27 cellular contexts compared by ENCODE assay signal in the genomic region with DNA sequence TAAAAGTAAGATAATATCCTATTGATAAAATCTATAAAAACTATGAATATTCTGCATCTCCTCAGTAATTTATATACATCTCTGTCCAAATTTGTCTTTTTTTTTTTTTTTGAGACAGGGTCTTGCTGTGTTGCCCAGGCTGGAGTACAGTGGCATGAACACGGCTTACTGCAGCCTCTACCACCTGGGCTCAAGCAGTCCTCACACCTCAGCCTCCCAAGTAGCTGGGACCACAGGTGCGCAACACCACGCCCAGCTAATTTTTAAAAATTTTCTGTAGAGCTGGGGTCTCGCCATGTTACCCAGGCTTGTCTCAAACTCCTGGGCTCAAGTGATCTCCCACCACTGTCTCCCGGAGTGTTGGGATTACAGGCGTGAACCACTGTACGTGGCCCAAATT.
"Had no signal": no experiment of that assay in that cellular context is flagged by ENCODE, and none has a peak within 500 bp of the region (broad histone marks: within the 10 kb centered on the region; RNA-seq: fewer than 3 reads in every experiment).

No MANE protein-coding gene starts in this region.

- H3K4me3 Mint-ChIP-seq: activated CD4-positive, alpha-beta memory T cell treated with anti-CD3 and anti-CD28 coated beads, Interleukin-2, amount 10 ng/mL, durations not matched to agents 7 days and 5 days; activated CD4-positive, alpha-beta T cell treated with anti-CD3 and anti-CD28 coated beads, Interleukin-2, amount 10 ng/mL, durations not matched to agents 7 days and 5 days; activated naive CD4-positive, alpha-beta T cell treated with anti-CD3 and anti-CD28 coated beads for 36 hours; activated naive CD4-positive, alpha-beta T cell treated with anti-CD3 and anti-CD28 coated beads, Interleukin-2, amount 50 U/mL, for 24 hours; activated naive CD8-positive, alpha-beta T cell treated with anti-CD3 and anti-CD28 coated beads for 36 hours; activated naive CD8-positive, alpha-beta T cell treated with anti-CD3 and anti-CD28 coated beads, Interleukin-2, amount 50 U/mL, for 24 hours; activated T-cell treated with anti-CD3 and anti-CD28 coated beads, Interleukin-2, amount 50 U/mL, for 24 hours; effector memory CD8-positive, alpha-beta T cell had no signal

- H3K27ac ChIP-seq: adrenal gland, body of pancreas had no signal

- ATAC-seq: activated naive CD8-positive, alpha-beta T cell treated with anti-CD3 and anti-CD28 coated beads, Interleukin-2, amount 50 U/mL, for 24 hours; body of pancreas; effector memory CD8-positive, alpha-beta T cell; esophagus mucosa had no signal

- H3K27me3 ChIP-seq: adrenal gland, body of pancreas had no signal

- H3K4me3 ChIP-seq: adrenal gland, body of pancreas had no signal

- H3K36me3 ChIP-seq: adrenal gland had no signal

- H3K9me3 Mint-ChIP-seq: activated CD4-positive, alpha-beta memory T cell treated with anti-CD3 and anti-CD28 coated beads, Interleukin-2, amount 10 ng/mL, durations not matched to agents 7 days and 5 days; activated naive CD4-positive, alpha-beta T cell treated with anti-CD3 and anti-CD28 coated beads for 36 hours; activated naive CD4-positive, alpha-beta T cell treated with anti-CD3 and anti-CD28 coated beads, Interleukin-2, amount 50 U/mL, for 24 hours; activated naive CD8-positive, alpha-beta T cell treated with anti-CD3 and anti-CD28 coated beads for 36 hours; activated T-cell treated with anti-CD3 and anti-CD28 coated beads, Interleukin-2, amount 50 U/mL, for 24 hours; activated T-helper 2 cell treated with anti-CD3 and anti-CD28 coated beads, Interferon-gamma antibody, Interleukin-2, Interleukin-4, amounts not matched to agents 10 μg/mL and 5 μg/mL and 100 μg/mL, durations not matched to agents 14 hours and 24 hours and 36 hours; effector memory CD8-positive, alpha-beta T cell had no signal

- H3K9me3 ChIP-seq: adrenal gland, body of pancreas had no signal

- DNase-seq: activated CD4-positive, alpha-beta memory T cell treated with anti-CD3 and anti-CD28 coated beads, Interleukin-2, amount 10 ng/mL, durations not matched to agents 7 days and 5 days; activated CD4-positive, alpha-beta T cell treated with anti-CD3 and anti-CD28 coated beads for 1 hour; activated CD4-positive, alpha-beta T cell treated with anti-CD3 and anti-CD28 coated beads for 4 hours; activated CD4-positive, alpha-beta T cell treated with anti-CD3 and anti-CD28 coated beads, Interleukin-2, amount 10 ng/mL, durations not matched to agents 7 days and 5 days; activated CD4-positive, alpha-beta T cell treated with anti-CD3 and anti-CD28 coated beads, Interleukin-2, amount 50 U/mL, for 4 hours; activated CD8-positive, alpha-beta memory T cell treated with anti-CD3 and anti-CD28 coated beads, Interleukin-2, amount 50 U/mL, for 48 hours; activated effector memory CD4-positive, alpha-beta T cell treated with anti-CD3 and anti-CD28 coated beads, Interleukin-2, amount 50 U/mL, for 16 hours; activated naive CD4-positive, alpha-beta T cell treated with anti-CD3 and anti-CD28 coated beads for 36 hours; activated naive CD8-positive, alpha-beta T cell treated with anti-CD3 and anti-CD28 coated beads for 36 hours; activated naive CD8-positive, alpha-beta T cell treated with anti-CD3 and anti-CD28 coated beads, Interleukin-2, amount 50 U/mL, for 24 hours; activated T-cell treated with anti-CD3 and anti-CD28 coated beads for 4 hours; activated T-cell treated with anti-CD3 and anti-CD28 coated beads, Interleukin-2, amount 50 U/mL, for 24 hours; adrenal gland; amygdala; aorta; body of pancreas; caudate nucleus; cortex of kidney; dermis blood vessel endothelial cell; effector CD4-positive, alpha-beta T cell; effector memory CD8-positive, alpha-beta T cell; foreskin fibroblast; head of caudate nucleus; T-helper 2 cell had no signal

- H3K4me1 ChIP-seq: body of pancreas had no signal

- H3K27ac Mint-ChIP-seq: activated CD4-positive, alpha-beta memory T cell treated with anti-CD3 and anti-CD28 coated beads, Interleukin-2, amount 10 ng/mL, durations not matched to agents 7 days and 5 days; activated CD4-positive, alpha-beta T cell treated with anti-CD3 and anti-CD28 coated beads, Interleukin-2, amount 10 ng/mL, durations not matched to agents 7 days and 5 days; activated naive CD4-positive, alpha-beta T cell treated with anti-CD3 and anti-CD28 coated beads for 36 hours; activated naive CD4-positive, alpha-beta T cell treated with anti-CD3 and anti-CD28 coated beads, Interleukin-2, amount 50 U/mL, for 24 hours; activated naive CD8-positive, alpha-beta T cell treated with anti-CD3 and anti-CD28 coated beads for 36 hours; activated naive CD8-positive, alpha-beta T cell treated with anti-CD3 and anti-CD28 coated beads, Interleukin-2, amount 50 U/mL, for 24 hours; activated T-cell treated with anti-CD3 and anti-CD28 coated beads, Interleukin-2, amount 50 U/mL, for 24 hours; activated T-helper 2 cell treated with anti-CD3 and anti-CD28 coated beads, Interferon-gamma antibody, Interleukin-2, Interleukin-4, amounts not matched to agents 10 μg/mL and 5 μg/mL and 100 μg/mL, durations not matched to agents 14 hours and 24 hours and 36 hours; effector memory CD8-positive, alpha-beta T cell had no signal
